14 cellular contexts compared by ENCODE assay signal in the genomic region with DNA sequence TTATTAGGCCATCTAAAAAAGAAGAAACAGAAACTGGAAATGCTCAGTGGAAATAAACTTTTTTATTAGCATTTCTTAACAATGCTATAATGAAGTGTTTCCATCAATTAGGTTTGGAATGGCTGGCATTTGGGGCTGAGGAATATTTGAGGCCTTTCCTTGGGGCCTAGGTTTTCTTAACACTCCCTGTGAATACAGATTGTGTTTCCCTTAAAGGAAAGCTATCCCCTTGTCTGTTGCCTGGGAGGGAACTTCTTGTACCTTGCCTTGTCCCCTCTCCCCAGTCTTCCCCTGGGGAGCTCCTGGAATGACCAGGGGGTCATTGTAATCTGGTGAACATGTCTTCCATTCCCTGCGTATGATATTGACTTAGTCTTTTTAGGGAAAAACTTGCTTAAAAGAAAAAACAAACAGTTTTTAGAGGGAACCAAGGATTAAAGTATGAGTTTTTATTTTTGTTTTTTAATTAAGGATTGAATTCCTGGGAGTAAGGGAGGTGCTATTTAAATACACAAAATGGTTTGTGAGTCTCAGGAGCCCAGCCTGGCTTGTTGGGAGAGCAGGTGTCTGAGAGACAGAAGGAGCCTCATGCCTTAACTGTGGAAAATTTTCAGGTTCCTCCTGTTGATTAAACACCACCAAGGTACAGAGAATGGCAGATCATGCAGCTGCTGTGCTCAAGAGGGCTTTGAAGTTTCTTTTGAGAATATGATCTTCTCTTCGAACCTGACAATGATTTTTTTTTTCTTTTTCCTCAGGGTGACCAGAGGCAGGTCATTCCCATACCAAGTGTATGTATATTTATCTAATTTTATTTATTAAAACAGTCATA. TPM values are rescaled to one million over a fixed set of nuclear protein-coding genes. Genes with fewer than 3 reads are reported as not detected.
DNase-seq lines count a peak whose midpoint lies in the region; ATAC-seq and TF ChIP-seq lines count a peak whose summit lies in the region.
"Had no signal": no experiment of that assay in that cellular context is flagged by ENCODE, and none has a peak within 500 bp of the region (broad histone marks: within the 10 kb centered on the region; RNA-seq: fewer than 3 reads in every experiment).

No MANE protein-coding gene starts in this region.

- no peak overlapping the region for H3K9ac ChIP-seq in neural progenitor cell
- H3K9ac ChIP-seq: GM23248 had no signal

- H4K20me1 ChIP-seq in GM23338 (replicated peaks; ENCODE audit: insufficient read depth), result no peaks in the 10 kb centered on the region
- H4K20me1 ChIP-seq in neural progenitor cell (ENCODE audit: low read depth), result peaks cover 2% of the 10 kb centered on the region

- no peak for TF ChIP-seq CTCF in 22Rv1 (IDR thresholded peaks at IDR 0.05)
- no peak for TF ChIP-seq CTCF in GM23338 (conservative IDR thresholded peaks at IDR 0.05; ENCODE audit: low read depth in 2 of 2)
- no peak for TF ChIP-seq CTCF in neural progenitor cell (IDR thresholded peaks at IDR 0.05)

- H3K4me2 ChIP-seq in GM23338, result 0 out of 2 replicates have a peak overlapping the region, but pooled peaks have one; percentile 8
- no peak overlapping the region for H3K4me2 ChIP-seq in neural progenitor cell

- H3K27ac ChIP-seq in 22Rv1 (peak overlapping the region; percentile 27; the same call in 1 of the 2 replicates), GM23338 (ENCODE audit: low read depth) (peak overlapping the region; percentile 65), neural progenitor cell (peak overlapping the region; percentile 61)
- H3K27ac ChIP-seq: GM23248 had no signal

- H3K4me3 ChIP-seq in GM23338, result no peak overlapping the region
- H3K4me3 ChIP-seq in neural progenitor cell, result no peak overlapping the region
- H3K4me3 ChIP-seq: GM23248 had no signal

- no peaks in the 10 kb centered on the region for H3K9me3 ChIP-seq in neural progenitor cell (ENCODE audit: low read depth)

- H3K79me2 ChIP-seq in GM23338 (replicated peaks; ENCODE audit: insufficient read depth) (no peaks in the 10 kb centered on the region), neural progenitor cell (ENCODE audit: low read depth) (no peaks in the 10 kb centered on the region)

- peaks cover 8% of the 10 kb centered on the region for H3K27me3 Mint-ChIP-seq in GM23338 (ENCODE audit: insufficient read depth, low read depth, poor library complexity)
- H3K27me3 Mint-ChIP-seq in neural progenitor cell (ENCODE audit: insufficient read depth, low read depth), result no peaks in the 10 kb centered on the region
- H3K27me3 Mint-ChIP-seq: central memory CD8-positive, alpha-beta T cell had no signal

- no peak overlapping the region for H2AFZ ChIP-seq in GM23338
- no peak overlapping the region for H2AFZ ChIP-seq in neural progenitor cell (replicated peaks)
- H2AFZ ChIP-seq: GM23248 had no signal

- H3K36me3 ChIP-seq in GM23338 (ENCODE audit: insufficient read depth) (no peaks in the 10 kb centered on the region), neural progenitor cell (no peaks in the 10 kb centered on the region)

- H3F3A ChIP-seq in GM23338 (replicated peaks; ENCODE audit: low read depth) (no peaks in the 10 kb centered on the region), neural progenitor cell (ENCODE audit: low read depth) (peaks cover 14% of the 10 kb centered on the region)

- H3K27me3 ChIP-seq in GM23338 (ENCODE audit: insufficient read depth) (no peaks in the 10 kb centered on the region), neural progenitor cell (no peaks in the 10 kb centered on the region)

- H3K27ac Mint-ChIP-seq in GM23338 (peak overlapping the region; percentile 70; the same call in 1 of the 2 replicates), neural progenitor cell (no peak overlapping the region)

- H3K9me3 Mint-ChIP-seq in GM23338, result no peaks in the 10 kb centered on the region
- peaks cover 2% of the 10 kb centered on the region for H3K9me3 Mint-ChIP-seq in neural progenitor cell
- H3K9me3 Mint-ChIP-seq: central memory CD8-positive, alpha-beta T cell had no signal

- peaks cover 23% of the 10 kb centered on the region for H3K4me1 Mint-ChIP-seq in GM23338
- H3K4me1 Mint-ChIP-seq in neural progenitor cell, result peaks cover 15% of the 10 kb centered on the region

- H3K4me3 Mint-ChIP-seq in GM23338, result no peak overlapping the region
- H3K4me3 Mint-ChIP-seq in neural progenitor cell, result no peak overlapping the region
- H3K4me3 Mint-ChIP-seq: central memory CD8-positive, alpha-beta T cell had no signal

- no peaks in the 10 kb centered on the region for H3K9me2 ChIP-seq in GM23338 (ENCODE audit: insufficient read depth)

- peaks cover 24% of the 10 kb centered on the region for H3K4me1 ChIP-seq in GM23338 (ENCODE audit: insufficient read depth)
- H3K4me1 ChIP-seq in neural progenitor cell, result peaks cover 18% of the 10 kb centered on the region

- H3K36me3 Mint-ChIP-seq in GM23338 (ENCODE audit: low read depth), result peaks cover 8% of the 10 kb centered on the region
- peaks cover 11% of the 10 kb centered on the region for H3K36me3 Mint-ChIP-seq in neural progenitor cell

- peak; percentile 48 for DNase-seq in GM23338 (ENCODE audit: low spot score)
- peak; percentile 26 for DNase-seq in dermis blood vessel endothelial cell
- DNase-seq in neural progenitor cell (ENCODE audit: low spot score), result no peak
- DNase-seq in NCI-H82 treated with DMSO at 0.1 percent for 48 hours (lab: John Stamatoyannopoulos, UW; ENCODE audit: unreplicated experiment), result no peak
- no peak for DNase-seq in OCI-M1 (lab: John Stamatoyannopoulos, UW)
- DNase-seq: activated CD4-positive, alpha-beta T cell treated with anti-CD3 and anti-CD28 coated beads for 48 hours; GM23248; NCI-H1105; nucleus accumbens; RPMI8226 had no signal

- ATAC-seq in GM23338 (peak; percentile 50), HG02870 (IDR thresholded peaks at IDR 0.05; ENCODE audit: unreplicated experiment) (no peak), HG03342 (IDR thresholded peaks at IDR 0.05; ENCODE audit: unreplicated experiment) (no peak)

TF ChIP-seq in GM23338, 12 proteins besides CTCF, POLR2A, EP300 and RAD21 (continues in another document):
- TF ChIP-seq, protein P1, sequence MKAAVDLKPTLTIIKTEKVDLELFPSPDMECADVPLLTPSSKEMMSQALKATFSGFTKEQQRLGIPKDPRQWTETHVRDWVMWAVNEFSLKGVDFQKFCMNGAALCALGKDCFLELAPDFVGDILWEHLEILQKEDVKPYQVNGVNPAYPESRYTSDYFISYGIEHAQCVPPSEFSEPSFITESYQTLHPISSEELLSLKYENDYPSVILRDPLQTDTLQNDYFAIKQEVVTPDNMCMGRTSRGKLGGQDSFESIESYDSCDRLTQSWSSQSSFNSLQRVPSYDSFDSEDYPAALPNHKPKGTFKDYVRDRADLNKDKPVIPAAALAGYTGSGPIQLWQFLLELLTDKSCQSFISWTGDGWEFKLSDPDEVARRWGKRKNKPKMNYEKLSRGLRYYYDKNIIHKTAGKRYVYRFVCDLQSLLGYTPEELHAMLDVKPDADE (IDR thresholded peaks at IDR 0.05), result no peak
- no peak for TF ChIP-seq POLR2AphosphoS5 (IDR thresholded peaks at IDR 0.05; ENCODE audit: low read depth)

RNA-seq across cellular contexts. Expression of a gene that starts 34.0 kb away (rescaled TPM):
- 4.2 and 9.8 TPM in 2 replicates for total RNA-seq in GM23338 (2014; rRNA removed; shearing (Covaris generic))
- polyA plus RNA-seq in GM23338 (2016; fragmentation: Nextera tagmentation; extraction: Ambion mirVana), result 2.7 and 3.4 TPM in 2 replicates
- 8.0 and 8.7 TPM in 2 replicates for total RNA-seq in dermis blood vessel endothelial cell
- total RNA-seq in neural progenitor cell (ENCODE audit: low replicate concordance), result 4.9 and 5.6 TPM in 2 replicates

Comparison
In these comparisons a context has a peak if more than half of its experiments do, and no peak if none do; other contexts are left out.
1. DNase-seq: peak in GM23338 (single experiment) and dermis blood vessel endothelial cell (single experiment); none in neural progenitor cell (single experiment), NCI-H82 treated with DMSO at 0.1 percent for 48 hours (single experiment) and OCI-M1 (single experiment).
2. Peak in every context shown above with its lines, with median percentiles within 50 percentile points of each other: H3K27ac ChIP-seq.